ENCODE assay signal across 30 cellular contexts in genomic region chr6:45574013-45574412, GRCh38.
"Had no signal": no experiment of that assay in that cellular context is flagged by ENCODE, and none has a peak within 500 bp of the region (broad histone marks: within the 10 kb centered on the region; RNA-seq: fewer than 3 reads in every experiment).

No MANE protein-coding gene starts in this region.

- H3K79me2 ChIP-seq: parathyroid adenoma had no signal

- H2AFZ ChIP-seq: neural progenitor cell, parathyroid adenoma had no signal

- H3K9me3 Mint-ChIP-seq: naive thymus-derived CD8-positive, alpha-beta T cell; nephron; neural progenitor cell; stimulated activated memory B cell treated with anti-CD40 and anti-IgM and Interleukin-4, amounts not matched to agents 10 μg/mL and 1 μg/mL and 100 μg/mL, for 72 hours; stimulated activated naive CD8-positive, alpha-beta T cell treated with anti-CD3 and anti-CD28 coated beads, Interleukin-15, amount 100 ng/mL, for 72 hours had no signal

- H3K27me3 ChIP-seq: neural progenitor cell, ovary, spleen, suprapubic skin, testis, tibial artery, transverse colon, upper lobe of left lung, vagina had no signal

- DNase-seq: naive B cell; naive thymus-derived CD8-positive, alpha-beta T cell; occipital lobe; ovary; right cardiac atrium; spleen; stimulated activated CD4-positive, alpha-beta T cell treated with anti-CD3 and anti-CD28 coated beads, Interleukin-12 subunit alpha, Interleukin-12 subunit beta, amount 100 ng/mL, for 4 hours; stimulated activated CD4-positive, alpha-beta T cell treated with anti-CD3 and anti-CD28 coated beads, Interleukin-1b, Interleukin-23, amount 100 ng/mL, for 48 hours; stimulated activated CD4-positive, alpha-beta T cell treated with anti-CD3 and anti-CD28 coated beads, Interleukin-4, amount 100 ng/mL, for 1 hour; stimulated activated CD4-positive, alpha-beta T cell treated with anti-CD3 and anti-CD28 coated beads, Interleukin-4, amount 100 ng/mL, for 4 hours; stimulated activated CD8-positive, alpha-beta memory T cell treated with anti-CD3 and anti-CD28 coated beads, Interleukin-4, amount 100 ng/mL, for 48 hours; stimulated activated naive CD4-positive, alpha-beta T cell; stimulated activated naive CD8-positive, alpha-beta T cell treated with anti-CD3 and anti-CD28 coated beads, Interleukin-15, amount 100 ng/mL, for 72 hours; stimulated activated naive CD8-positive, alpha-beta T cell treated with anti-CD3 and anti-CD28 coated beads, Interleukin-15, Interleukin-2, amounts not matched to agents 100 U/mL and 50 U/mL, for 24 hours; substantia nigra; testis; tibial artery; transverse colon; upper lobe of left lung had no signal

- H3K9ac ChIP-seq: neural progenitor cell, parathyroid adenoma had no signal

- ATAC-seq: naive thymus-derived CD8-positive, alpha-beta T cell; right cardiac atrium; sciatic nerve; stimulated activated memory B cell treated with anti-CD40 and anti-IgM and Interleukin-4, amounts not matched to agents 10 μg/mL and 1 μg/mL and 100 μg/mL, for 72 hours; stimulated activated naive CD8-positive, alpha-beta T cell treated with anti-CD3 and anti-CD28 coated beads, Interleukin-15, amount 100 ng/mL, for 72 hours; stimulated activated naive CD8-positive, alpha-beta T cell treated with anti-CD3 and anti-CD28 coated beads, Interleukin-15, Interleukin-2, amounts not matched to agents 100 U/mL and 50 U/mL, for 24 hours had no signal

- H3K9me3 ChIP-seq: ovary, prostate gland, spleen, suprapubic skin, testis, tibial artery, transverse colon, upper lobe of left lung, vagina had no signal

- H3K36me3 ChIP-seq: neural progenitor cell, ovary, prostate gland, spleen, suprapubic skin, tibial artery, transverse colon, upper lobe of left lung, vagina had no signal

- FAIRE-seq: urothelium cell line had no signal

- H3K36me3 Mint-ChIP-seq: naive thymus-derived CD8-positive, alpha-beta T cell; neural progenitor cell; stimulated activated memory B cell treated with anti-CD40 and anti-IgM and Interleukin-4, amounts not matched to agents 10 μg/mL and 1 μg/mL and 100 μg/mL, for 72 hours had no signal

- H3K4me2 ChIP-seq: neural progenitor cell, smooth muscle cell had no signal

- H3K4me3 Mint-ChIP-seq: naive B cell; nephron; neural progenitor cell; stimulated activated memory B cell treated with anti-CD40 and anti-IgM and Interleukin-4, amounts not matched to agents 10 μg/mL and 1 μg/mL and 100 μg/mL, for 72 hours; stimulated activated naive CD8-positive, alpha-beta T cell treated with anti-CD3 and anti-CD28 coated beads, Interleukin-15, amount 100 ng/mL, for 72 hours had no signal

- H3K27me3 Mint-ChIP-seq: naive B cell; naive thymus-derived CD8-positive, alpha-beta T cell; stimulated activated memory B cell treated with anti-CD40 and anti-IgM and Interleukin-4, amounts not matched to agents 10 μg/mL and 1 μg/mL and 100 μg/mL, for 72 hours; stimulated activated naive CD8-positive, alpha-beta T cell treated with anti-CD3 and anti-CD28 coated beads, Interleukin-15, amount 100 ng/mL, for 72 hours had no signal

- H3K27ac ChIP-seq: neural progenitor cell, ovary, parathyroid adenoma, prostate gland, spleen, suprapubic skin, testis, tibial artery, transverse colon, upper lobe of left lung, vagina had no signal

- H3K4me1 ChIP-seq: neural progenitor cell, parathyroid adenoma, prostate gland, spleen, tibial artery had no signal

- H3K27ac Mint-ChIP-seq: nephron; neural progenitor cell; stimulated activated memory B cell treated with anti-CD40 and anti-IgM and Interleukin-4, amounts not matched to agents 10 μg/mL and 1 μg/mL and 100 μg/mL, for 72 hours; stimulated activated naive CD8-positive, alpha-beta T cell treated with anti-CD3 and anti-CD28 coated beads, Interleukin-15, amount 100 ng/mL, for 72 hours had no signal

- H3K4me3 ChIP-seq: neural progenitor cell, ovary, prostate gland, skin epidermis, smooth muscle cell, spleen, suprapubic skin, testis, tibial artery, transverse colon, upper lobe of left lung, vagina had no signal
